18 cellular contexts compared by ENCODE assay signal in the genomic region with DNA sequence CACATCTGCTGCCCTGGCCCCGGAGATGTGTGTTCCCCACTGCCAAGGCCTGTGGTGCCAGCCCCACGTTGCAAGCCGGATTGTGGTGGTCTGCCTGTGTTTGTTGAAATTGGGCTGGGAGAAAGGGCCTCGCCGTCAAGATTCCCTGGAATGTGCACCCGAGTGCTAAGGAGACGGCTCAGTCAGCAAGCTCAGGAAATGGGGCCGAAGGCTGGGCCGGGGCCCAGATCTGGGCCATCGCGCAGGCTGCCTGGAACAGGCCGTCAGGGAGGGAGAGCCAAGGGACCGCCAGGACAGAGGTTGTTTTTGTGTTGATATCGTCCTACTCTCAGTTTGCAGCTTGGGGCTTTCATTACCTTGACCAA.
DNase-seq lines count a peak whose midpoint lies in the region; ATAC-seq and TF ChIP-seq lines count a peak whose summit lies in the region.
"Had no signal": no experiment of that assay in that cellular context is flagged by ENCODE, and none has a peak within 500 bp of the region (broad histone marks: within the 10 kb centered on the region; RNA-seq: fewer than 3 reads in every experiment).

No MANE protein-coding gene starts in this region.

- H3K4me1 Mint-ChIP-seq in nephron, result peaks cover 5% of the 10 kb centered on the region
- H3K4me1 Mint-ChIP-seq in activated CD4-positive, alpha-beta T cell treated with anti-CD3 and anti-CD28 coated beads for 36 hours, result no peaks in the 10 kb centered on the region
- no peaks in the 10 kb centered on the region for H3K4me1 Mint-ChIP-seq in activated naive CD8-positive, alpha-beta T cell treated with anti-CD3 and anti-CD28 coated beads, Interleukin-2, amount 50 U/mL, for 24 hours
- H3K4me1 Mint-ChIP-seq: activated B cell treated with CpG ODN at 0.5 μM for 24 hours; immature natural killer cell; stimulated activated naive CD8-positive, alpha-beta T cell treated with anti-CD3 and anti-CD28 coated beads, Interleukin-15, amount 100 ng/mL, for 72 hours had no signal

- H3K36me3 ChIP-seq in body of pancreas (replicated peaks in 1 of 2; ENCODE audit: insufficient read depth in 1 of 2, low read depth in 2 of 2) (no peaks in the 10 kb centered on the region), heart right ventricle (no peaks in the 10 kb centered on the region), transverse colon (no peaks in the 10 kb centered on the region)
- H3K36me3 ChIP-seq: BLaER1 had no signal

- ATAC-seq in body of pancreas (peak; percentile 35), heart right ventricle (peak in 7 of 8 donors; percentile 54 to 80 (median 75))
- no peak for ATAC-seq in activated CD4-positive, alpha-beta T cell treated with anti-CD3 and anti-CD28 coated beads for 36 hours
- ATAC-seq in activated naive CD8-positive, alpha-beta T cell treated with anti-CD3 and anti-CD28 coated beads, Interleukin-2, amount 50 U/mL, for 24 hours, result no peak
- ATAC-seq: stimulated activated naive CD8-positive, alpha-beta T cell treated with anti-CD3 and anti-CD28 coated beads, Interleukin-15, amount 100 ng/mL, for 72 hours had no signal

- WGBS in body of pancreas, 2 donors, result 84 to 86% methylated on average over 5 to 14 of the region's 14 CpGs
- 49 to 54% methylated on average over 14 of the region's 14 CpGs for WGBS in heart right ventricle, 2 donors
- WGBS in transverse colon (ENCODE audit: low coverage in 1 of 2), 2 donors, result 71% methylated on average over 14 of the region's 14 CpGs; no CpG with 5 or more reads in 1 of the 2 donors

- H3K9me3 Mint-ChIP-seq in nephron, result peaks cover 8% of the 10 kb centered on the region
- H3K9me3 Mint-ChIP-seq in activated CD4-positive, alpha-beta T cell treated with anti-CD3 and anti-CD28 coated beads for 36 hours (ENCODE audit: low read depth), result no peaks in the 10 kb centered on the region
- H3K9me3 Mint-ChIP-seq in activated naive CD8-positive, alpha-beta T cell treated with anti-CD3 and anti-CD28 coated beads, Interleukin-2, amount 50 U/mL, for 24 hours, result peaks cover 3% of the 10 kb centered on the region
- H3K9me3 Mint-ChIP-seq: immature natural killer cell; stimulated activated naive CD8-positive, alpha-beta T cell treated with anti-CD3 and anti-CD28 coated beads, Interleukin-15, amount 100 ng/mL, for 72 hours; T-helper 1 cell treated with Interleukin-12 subunit alpha and Interleukin-12 subunit beta and Interleukin-4 antibody, amounts not matched to agents 30 μg/mL and 1 μg/mL, for 36 hours had no signal

- CTCF ChIA-PET in activated CD4-positive, alpha-beta T cell treated with anti-CD3 and anti-CD28 coated beads for 36 hours (lab: Charles Lee), result no interaction called here

- TF ChIP-seq CTCF in body of pancreas (IDR thresholded peaks at IDR 0.05) (no peak), heart right ventricle (IDR thresholded peaks at IDR 0.05) (no peak), nephron (IDR thresholded peaks at IDR 0.05; ENCODE audit: unreplicated experiment in 3 of 3) (no peak), transverse colon (IDR thresholded peaks at IDR 0.05) (no peak)

- H3K4me3 ChIP-seq in body of pancreas (no peak overlapping the region), heart right ventricle (no peak overlapping the region), transverse colon (no peak overlapping the region)
- H3K4me3 ChIP-seq: BLaER1 had no signal

- DNase-seq in body of pancreas (no peak), heart right ventricle (peak in 1 of 2 donors; percentile 47), transverse colon (no peak), NCI-H2196 (lab: John Stamatoyannopoulos, UW; ENCODE audit: unreplicated experiment) (no peak)
- DNase-seq in activated CD4-positive, alpha-beta T cell treated with anti-CD3 and anti-CD28 coated beads for 36 hours, result no peak
- no peak for DNase-seq in activated naive CD8-positive, alpha-beta T cell treated with anti-CD3 and anti-CD28 coated beads, Interleukin-2, amount 50 U/mL, for 24 hours
- DNase-seq: activated B cell treated with CpG ODN at 0.5 μM for 24 hours; activated naive CD4-positive, alpha-beta T cell; immature natural killer cell; KG1; NCI-H1092 treated with DMSO at 0.1 percent for 48 hours; NCI-H2171; NK-92 treated with Interleukin-12 subunit alpha and Interleukin-12 subunit beta, amount 100 ng/mL, for 24 hours; stimulated activated naive CD8-positive, alpha-beta T cell treated with anti-CD3 and anti-CD28 coated beads, Interleukin-15, amount 100 ng/mL, for 72 hours had no signal

- H3K27ac ChIP-seq in body of pancreas, result peak overlapping the region in 1 of 4 donors; percentile 46
- H3K27ac ChIP-seq in heart right ventricle, result peak overlapping the region; percentile 21 to 76 (median 67)
- H3K27ac ChIP-seq in transverse colon, result peak overlapping the region; percentile 20 to 69 (median 56)
- H3K27ac ChIP-seq: BLaER1, RWPE1 had no signal

- TF ChIP-seq EP300 in transverse colon (IDR thresholded peaks at IDR 0.05; ENCODE audit: low read depth), result no peak

- POLR2A ChIA-PET in activated CD4-positive, alpha-beta T cell treated with anti-CD3 and anti-CD28 coated beads for 36 hours (lab: Charles Lee), result no interaction called here

- peaks cover 5% of the 10 kb centered on the region for H3K27me3 Mint-ChIP-seq in nephron (ENCODE audit: low read depth)
- H3K27me3 Mint-ChIP-seq in activated CD4-positive, alpha-beta T cell treated with anti-CD3 and anti-CD28 coated beads for 36 hours, result no peaks in the 10 kb centered on the region
- H3K27me3 Mint-ChIP-seq in activated naive CD8-positive, alpha-beta T cell treated with anti-CD3 and anti-CD28 coated beads, Interleukin-2, amount 50 U/mL, for 24 hours, result no peaks in the 10 kb centered on the region
- H3K27me3 Mint-ChIP-seq: stimulated activated naive CD8-positive, alpha-beta T cell treated with anti-CD3 and anti-CD28 coated beads, Interleukin-15, amount 100 ng/mL, for 72 hours had no signal

- H3K4me3 Mint-ChIP-seq in nephron, result no peak overlapping the region
- no peak overlapping the region for H3K4me3 Mint-ChIP-seq in activated CD4-positive, alpha-beta T cell treated with anti-CD3 and anti-CD28 coated beads for 36 hours
- no peak overlapping the region for H3K4me3 Mint-ChIP-seq in activated naive CD8-positive, alpha-beta T cell treated with anti-CD3 and anti-CD28 coated beads, Interleukin-2, amount 50 U/mL, for 24 hours
- H3K4me3 Mint-ChIP-seq: activated B cell treated with CpG ODN at 0.5 μM for 24 hours; immature natural killer cell; stimulated activated naive CD8-positive, alpha-beta T cell treated with anti-CD3 and anti-CD28 coated beads, Interleukin-15, amount 100 ng/mL, for 72 hours; T-helper 1 cell treated with Interleukin-12 subunit alpha and Interleukin-12 subunit beta and Interleukin-4 antibody, amounts not matched to agents 30 μg/mL and 1 μg/mL, for 36 hours had no signal

- peak overlapping the region; percentile 44 to 86 (median 61) for H3K27ac Mint-ChIP-seq in nephron
- H3K27ac Mint-ChIP-seq in activated CD4-positive, alpha-beta T cell treated with anti-CD3 and anti-CD28 coated beads for 36 hours, result no peak overlapping the region
- H3K27ac Mint-ChIP-seq in activated naive CD8-positive, alpha-beta T cell treated with anti-CD3 and anti-CD28 coated beads, Interleukin-2, amount 50 U/mL, for 24 hours, result no peak overlapping the region
- H3K27ac Mint-ChIP-seq: activated B cell treated with CpG ODN at 0.5 μM for 24 hours; immature natural killer cell; T-helper 1 cell treated with Interleukin-12 subunit alpha and Interleukin-12 subunit beta and Interleukin-4 antibody, amounts not matched to agents 30 μg/mL and 1 μg/mL, for 36 hours had no signal

- in situ Hi-C loops in transverse colon (cut with MboI; ENCODE audit: low pct_ligation_motif_present in 1 of 4, low pct_unique_long_range_greater_than_20kb in 1 of 4, low sequenced_read_pairs in 3 of 4), result no loop called here

- intact Hi-C loops in body of pancreas (cut with DNase I) (no loop called here), heart right ventricle (cut with DNase I) (no loop called here), transverse colon (cut with DNase I; ENCODE audit: low total_unique reads) (no loop called here)
- intact Hi-C loops in activated CD4-positive, alpha-beta T cell treated with anti-CD3 and anti-CD28 coated beads for 36 hours (cut with DNase I, micrococcal nuclease), result no loop called here

- H3K27me3 ChIP-seq in body of pancreas, result no peaks in the 10 kb centered on the region
- H3K27me3 ChIP-seq in heart right ventricle, result peaks cover 0 to 9% (median 0%) of the 10 kb centered on the region in 7 donors
- no peaks in the 10 kb centered on the region for H3K27me3 ChIP-seq in transverse colon
- H3K27me3 ChIP-seq: BLaER1 had no signal

- H3K4me1 ChIP-seq in body of pancreas, result no peaks in the 10 kb centered on the region
- H3K4me1 ChIP-seq in heart right ventricle, result peaks cover 0 to 10% (median 0%) of the 10 kb centered on the region in 9 donors
- H3K4me1 ChIP-seq in transverse colon, result no peaks in the 10 kb centered on the region
- H3K4me1 ChIP-seq: BLaER1 had no signal

- no peaks in the 10 kb centered on the region for H3K36me3 Mint-ChIP-seq in nephron (ENCODE audit: low read depth)
- no peaks in the 10 kb centered on the region for H3K36me3 Mint-ChIP-seq in activated CD4-positive, alpha-beta T cell treated with anti-CD3 and anti-CD28 coated beads for 36 hours (ENCODE audit: low read depth)
- H3K36me3 Mint-ChIP-seq in activated naive CD8-positive, alpha-beta T cell treated with anti-CD3 and anti-CD28 coated beads, Interleukin-2, amount 50 U/mL, for 24 hours (ENCODE audit: low read depth), result no peaks in the 10 kb centered on the region
- H3K36me3 Mint-ChIP-seq: immature natural killer cell had no signal

- TF ChIP-seq POLR2A in body of pancreas (IDR thresholded peaks at IDR 0.05) (no peak), transverse colon (IDR thresholded peaks at IDR 0.05) (no peak)

- H3K9me3 ChIP-seq in body of pancreas (peaks cover 0 to 3% (median 0%) of the 10 kb centered on the region in 3 donors), heart right ventricle (peaks cover 0 to 16% (median 0%) of the 10 kb centered on the region in 11 donors), transverse colon (peaks cover 0 to 5% of the 10 kb centered on the region in 2 donors)
- H3K9me3 ChIP-seq: BLaER1 had no signal

Comparison
In these comparisons a context has a peak if more than half of its experiments do, and no peak if none do; other contexts are left out.
1. ATAC-seq: peak in body of pancreas (single experiment) and heart right ventricle (7 of 8); none in activated CD4-positive, alpha-beta T cell treated with anti-CD3 and anti-CD28 coated beads for 36 hours (single experiment) and activated naive CD8-positive, alpha-beta T cell treated with anti-CD3 and anti-CD28 coated beads, Interleukin-2, amount 50 U/mL, for 24 hours (single experiment).
2. H3K27ac Mint-ChIP-seq: peak in nephron (3 of 3); none in activated CD4-positive, alpha-beta T cell treated with anti-CD3 and anti-CD28 coated beads for 36 hours (single experiment) and activated naive CD8-positive, alpha-beta T cell treated with anti-CD3 and anti-CD28 coated beads, Interleukin-2, amount 50 U/mL, for 24 hours (single experiment).